Comparison of ENCODE assay signal across 2 cellular contexts in the genomic region with DNA sequence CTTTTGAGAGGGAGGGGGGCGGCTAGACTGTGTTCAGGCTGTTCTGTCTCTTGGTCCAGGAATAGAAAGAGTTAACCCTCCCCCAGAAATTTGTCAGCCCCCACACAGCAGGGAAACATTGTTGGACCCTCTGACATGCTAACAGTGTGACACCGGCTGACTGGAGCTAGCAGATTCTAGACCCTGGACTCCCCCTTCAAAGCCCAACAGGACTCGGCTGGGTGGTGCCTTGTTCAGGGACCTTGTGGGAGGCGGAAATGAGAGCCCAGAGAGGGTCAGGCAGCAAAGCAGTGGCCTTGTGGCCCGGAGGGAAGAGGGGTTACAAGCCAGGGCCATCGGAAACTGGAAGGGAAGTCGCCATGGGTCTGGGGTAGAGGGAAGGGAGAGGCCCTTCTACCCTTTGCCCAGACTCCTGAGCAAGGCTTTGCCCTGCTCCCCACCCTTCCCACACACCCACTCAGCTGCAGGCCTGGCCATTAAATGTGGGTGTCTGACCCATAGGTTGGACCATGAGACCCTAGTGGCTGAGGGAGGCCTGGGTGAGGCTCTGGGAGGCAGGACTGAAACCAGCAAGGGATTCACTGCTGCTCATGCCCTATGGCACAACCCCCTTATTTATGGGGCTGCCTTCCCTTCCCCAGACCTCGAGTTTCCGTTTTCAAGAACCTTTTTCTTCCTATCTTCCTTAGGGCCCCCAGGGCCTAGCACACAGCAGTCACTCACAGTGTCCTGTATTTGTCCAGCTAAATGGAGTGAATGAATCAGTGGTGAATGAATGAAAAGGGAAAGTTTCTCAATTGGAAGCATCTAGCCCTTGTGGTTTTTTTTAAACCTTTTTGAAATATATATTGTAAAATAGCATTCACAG.
TF ChIP-seq lines count a peak whose summit lies in the region.

No MANE protein-coding gene starts in this region.

TF ChIP-seq in SK-N-SH, 30 proteins besides CTCF, POLR2A, EP300 and RAD21 (continued from another document):
- TF ChIP-seq FOSL2 (IDR thresholded peaks at IDR 0.05; ENCODE audit: borderline replicate concordance, low read depth) (no peak), CHD2 (IDR thresholded peaks at IDR 0.05; ENCODE audit: low read length, partially characterized antibody) (no peak), GABPA (IDR thresholded peaks at IDR 0.05; ENCODE audit: low read depth) (no peak), RCOR1 (IDR thresholded peaks at IDR 0.05; ENCODE audit: low read length) (no peak), JUND (IDR thresholded peaks at IDR 0.05) (no peak), YY1 (IDR thresholded peaks at IDR 0.05; ENCODE audit: low read depth) (no peak), EZH2phosphoT487 (IDR thresholded peaks at IDR 0.05; ENCODE audit: borderline replicate concordance, low read depth) (no peak), GATA2 (CRISPR knock-in tag; IDR thresholded peaks at IDR 0.05) (no peak), TEAD4 (IDR thresholded peaks at IDR 0.05; ENCODE audit: borderline replicate concordance, insufficient read depth) (no peak), FOXJ3 (CRISPR knock-in tag; IDR thresholded peaks at IDR 0.05) (no peak), POLR2AphosphoS5 (IDR thresholded peaks at IDR 0.05; ENCODE audit: low read depth, low read length) (no peak)
- TF ChIP-seq, protein P1, sequence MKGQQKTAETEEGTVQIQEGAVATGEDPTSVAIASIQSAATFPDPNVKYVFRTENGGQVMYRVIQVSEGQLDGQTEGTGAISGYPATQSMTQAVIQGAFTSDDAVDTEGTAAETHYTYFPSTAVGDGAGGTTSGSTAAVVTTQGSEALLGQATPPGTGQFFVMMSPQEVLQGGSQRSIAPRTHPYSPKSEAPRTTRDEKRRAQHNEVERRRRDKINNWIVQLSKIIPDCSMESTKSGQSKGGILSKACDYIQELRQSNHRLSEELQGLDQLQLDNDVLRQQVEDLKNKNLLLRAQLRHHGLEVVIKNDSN (IDR thresholded peaks at IDR 0.05; ENCODE audit: borderline replicate concordance, low read depth), result no peak
- TF ChIP-seq, protein P2, sequence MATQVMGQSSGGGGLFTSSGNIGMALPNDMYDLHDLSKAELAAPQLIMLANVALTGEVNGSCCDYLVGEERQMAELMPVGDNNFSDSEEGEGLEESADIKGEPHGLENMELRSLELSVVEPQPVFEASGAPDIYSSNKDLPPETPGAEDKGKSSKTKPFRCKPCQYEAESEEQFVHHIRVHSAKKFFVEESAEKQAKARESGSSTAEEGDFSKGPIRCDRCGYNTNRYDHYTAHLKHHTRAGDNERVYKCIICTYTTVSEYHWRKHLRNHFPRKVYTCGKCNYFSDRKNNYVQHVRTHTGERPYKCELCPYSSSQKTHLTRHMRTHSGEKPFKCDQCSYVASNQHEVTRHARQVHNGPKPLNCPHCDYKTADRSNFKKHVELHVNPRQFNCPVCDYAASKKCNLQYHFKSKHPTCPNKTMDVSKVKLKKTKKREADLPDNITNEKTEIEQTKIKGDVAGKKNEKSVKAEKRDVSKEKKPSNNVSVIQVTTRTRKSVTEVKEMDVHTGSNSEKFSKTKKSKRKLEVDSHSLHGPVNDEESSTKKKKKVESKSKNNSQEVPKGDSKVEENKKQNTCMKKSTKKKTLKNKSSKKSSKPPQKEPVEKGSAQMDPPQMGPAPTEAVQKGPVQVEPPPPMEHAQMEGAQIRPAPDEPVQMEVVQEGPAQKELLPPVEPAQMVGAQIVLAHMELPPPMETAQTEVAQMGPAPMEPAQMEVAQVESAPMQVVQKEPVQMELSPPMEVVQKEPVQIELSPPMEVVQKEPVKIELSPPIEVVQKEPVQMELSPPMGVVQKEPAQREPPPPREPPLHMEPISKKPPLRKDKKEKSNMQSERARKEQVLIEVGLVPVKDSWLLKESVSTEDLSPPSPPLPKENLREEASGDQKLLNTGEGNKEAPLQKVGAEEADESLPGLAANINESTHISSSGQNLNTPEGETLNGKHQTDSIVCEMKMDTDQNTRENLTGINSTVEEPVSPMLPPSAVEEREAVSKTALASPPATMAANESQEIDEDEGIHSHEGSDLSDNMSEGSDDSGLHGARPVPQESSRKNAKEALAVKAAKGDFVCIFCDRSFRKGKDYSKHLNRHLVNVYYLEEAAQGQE (IDR thresholded peaks at IDR 0.05; ENCODE audit: low read depth, low read length), result no peak
TF ChIP-seq in SK-N-SH: peak in this region for 0.

TF ChIP-seq in SK-N-SH treated with all-trans-retinoic acid at 6 μM for 48 hours, 23 proteins besides CTCF, POLR2A, EP300 and RAD21 (continued from another document):
- TF ChIP-seq, protein P3, sequence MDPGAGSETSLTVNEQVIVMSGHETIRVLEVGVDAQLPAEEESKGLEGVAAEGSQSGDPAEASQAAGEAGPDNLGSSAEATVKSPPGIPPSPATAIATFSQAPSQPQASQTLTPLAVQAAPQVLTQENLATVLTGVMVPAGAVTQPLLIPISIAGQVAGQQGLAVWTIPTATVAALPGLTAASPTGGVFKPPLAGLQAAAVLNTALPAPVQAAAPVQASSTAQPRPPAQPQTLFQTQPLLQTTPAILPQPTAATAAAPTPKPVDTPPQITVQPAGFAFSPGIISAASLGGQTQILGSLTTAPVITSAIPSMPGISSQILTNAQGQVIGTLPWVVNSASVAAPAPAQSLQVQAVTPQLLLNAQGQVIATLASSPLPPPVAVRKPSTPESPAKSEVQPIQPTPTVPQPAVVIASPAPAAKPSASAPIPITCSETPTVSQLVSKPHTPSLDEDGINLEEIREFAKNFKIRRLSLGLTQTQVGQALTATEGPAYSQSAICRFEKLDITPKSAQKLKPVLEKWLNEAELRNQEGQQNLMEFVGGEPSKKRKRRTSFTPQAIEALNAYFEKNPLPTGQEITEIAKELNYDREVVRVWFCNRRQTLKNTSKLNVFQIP (CRISPR knock-in tag; IDR thresholded peaks at IDR 0.05; ENCODE audit: borderline replicate concordance, low read depth), result no peak
- TF ChIP-seq OSR1 (CRISPR knock-in tag; IDR thresholded peaks at IDR 0.05) (no peak), SNAI2 (CRISPR knock-in tag; IDR thresholded peaks at IDR 0.05) (no peak), RARB (CRISPR knock-in tag; IDR thresholded peaks at IDR 0.05) (no peak), ZNF70 (CRISPR knock-in tag; IDR thresholded peaks at IDR 0.05) (no peak), ZC3H10 (CRISPR knock-in tag; IDR thresholded peaks at IDR 0.05) (no peak), TOX (CRISPR knock-in tag; IDR thresholded peaks at IDR 0.05; ENCODE audit: borderline replicate concordance) (no peak), ZFP3 (CRISPR knock-in tag; IDR thresholded peaks at IDR 0.05) (no peak), ESRRG (CRISPR knock-in tag; IDR thresholded peaks at IDR 0.05) (no peak), BACH2 (CRISPR knock-in tag; IDR thresholded peaks at IDR 0.05; ENCODE audit: borderline replicate concordance) (no peak), ZNF8 (CRISPR knock-in tag; IDR thresholded peaks at IDR 0.05) (no peak)
- TF ChIP-seq, protein P4, sequence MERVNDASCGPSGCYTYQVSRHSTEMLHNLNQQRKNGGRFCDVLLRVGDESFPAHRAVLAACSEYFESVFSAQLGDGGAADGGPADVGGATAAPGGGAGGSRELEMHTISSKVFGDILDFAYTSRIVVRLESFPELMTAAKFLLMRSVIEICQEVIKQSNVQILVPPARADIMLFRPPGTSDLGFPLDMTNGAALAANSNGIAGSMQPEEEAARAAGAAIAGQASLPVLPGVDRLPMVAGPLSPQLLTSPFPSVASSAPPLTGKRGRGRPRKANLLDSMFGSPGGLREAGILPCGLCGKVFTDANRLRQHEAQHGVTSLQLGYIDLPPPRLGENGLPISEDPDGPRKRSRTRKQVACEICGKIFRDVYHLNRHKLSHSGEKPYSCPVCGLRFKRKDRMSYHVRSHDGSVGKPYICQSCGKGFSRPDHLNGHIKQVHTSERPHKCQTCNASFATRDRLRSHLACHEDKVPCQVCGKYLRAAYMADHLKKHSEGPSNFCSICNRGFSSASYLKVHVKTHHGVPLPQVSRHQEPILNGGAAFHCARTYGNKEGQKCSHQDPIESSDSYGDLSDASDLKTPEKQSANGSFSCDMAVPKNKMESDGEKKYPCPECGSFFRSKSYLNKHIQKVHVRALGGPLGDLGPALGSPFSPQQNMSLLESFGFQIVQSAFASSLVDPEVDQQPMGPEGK (CRISPR knock-in tag; IDR thresholded peaks at IDR 0.05; ENCODE audit: borderline replicate concordance), result no peak
- TF ChIP-seq, protein P5, sequence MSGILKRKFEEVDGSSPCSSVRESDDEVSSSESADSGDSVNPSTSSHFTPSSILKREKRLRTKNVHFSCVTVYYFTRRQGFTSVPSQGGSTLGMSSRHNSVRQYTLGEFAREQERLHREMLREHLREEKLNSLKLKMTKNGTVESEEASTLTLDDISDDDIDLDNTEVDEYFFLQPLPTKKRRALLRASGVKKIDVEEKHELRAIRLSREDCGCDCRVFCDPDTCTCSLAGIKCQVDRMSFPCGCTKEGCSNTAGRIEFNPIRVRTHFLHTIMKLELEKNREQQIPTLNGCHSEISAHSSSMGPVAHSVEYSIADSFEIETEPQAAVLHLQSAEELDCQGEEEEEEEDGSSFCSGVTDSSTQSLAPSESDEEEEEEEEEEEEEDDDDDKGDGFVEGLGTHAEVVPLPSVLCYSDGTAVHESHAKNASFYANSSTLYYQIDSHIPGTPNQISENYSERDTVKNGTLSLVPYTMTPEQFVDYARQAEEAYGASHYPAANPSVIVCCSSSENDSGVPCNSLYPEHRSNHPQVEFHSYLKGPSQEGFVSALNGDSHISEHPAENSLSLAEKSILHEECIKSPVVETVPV (CRISPR knock-in tag; IDR thresholded peaks at IDR 0.05), result no peak
- TF ChIP-seq, protein P6, sequence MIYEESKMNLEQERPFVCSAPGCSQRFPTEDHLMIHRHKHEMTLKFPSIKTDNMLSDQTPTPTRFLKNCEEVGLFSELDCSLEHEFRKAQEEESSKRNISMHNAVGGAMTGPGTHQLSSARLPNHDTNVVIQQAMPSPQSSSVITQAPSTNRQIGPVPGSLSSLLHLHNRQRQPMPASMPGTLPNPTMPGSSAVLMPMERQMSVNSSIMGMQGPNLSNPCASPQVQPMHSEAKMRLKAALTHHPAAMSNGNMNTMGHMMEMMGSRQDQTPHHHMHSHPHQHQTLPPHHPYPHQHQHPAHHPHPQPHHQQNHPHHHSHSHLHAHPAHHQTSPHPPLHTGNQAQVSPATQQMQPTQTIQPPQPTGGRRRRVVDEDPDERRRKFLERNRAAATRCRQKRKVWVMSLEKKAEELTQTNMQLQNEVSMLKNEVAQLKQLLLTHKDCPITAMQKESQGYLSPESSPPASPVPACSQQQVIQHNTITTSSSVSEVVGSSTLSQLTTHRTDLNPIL (CRISPR knock-in tag; IDR thresholded peaks at IDR 0.05; ENCODE audit: low read depth), result no peak
